Comparison of ENCODE assay signal across 10 cellular contexts in the genomic region with DNA sequence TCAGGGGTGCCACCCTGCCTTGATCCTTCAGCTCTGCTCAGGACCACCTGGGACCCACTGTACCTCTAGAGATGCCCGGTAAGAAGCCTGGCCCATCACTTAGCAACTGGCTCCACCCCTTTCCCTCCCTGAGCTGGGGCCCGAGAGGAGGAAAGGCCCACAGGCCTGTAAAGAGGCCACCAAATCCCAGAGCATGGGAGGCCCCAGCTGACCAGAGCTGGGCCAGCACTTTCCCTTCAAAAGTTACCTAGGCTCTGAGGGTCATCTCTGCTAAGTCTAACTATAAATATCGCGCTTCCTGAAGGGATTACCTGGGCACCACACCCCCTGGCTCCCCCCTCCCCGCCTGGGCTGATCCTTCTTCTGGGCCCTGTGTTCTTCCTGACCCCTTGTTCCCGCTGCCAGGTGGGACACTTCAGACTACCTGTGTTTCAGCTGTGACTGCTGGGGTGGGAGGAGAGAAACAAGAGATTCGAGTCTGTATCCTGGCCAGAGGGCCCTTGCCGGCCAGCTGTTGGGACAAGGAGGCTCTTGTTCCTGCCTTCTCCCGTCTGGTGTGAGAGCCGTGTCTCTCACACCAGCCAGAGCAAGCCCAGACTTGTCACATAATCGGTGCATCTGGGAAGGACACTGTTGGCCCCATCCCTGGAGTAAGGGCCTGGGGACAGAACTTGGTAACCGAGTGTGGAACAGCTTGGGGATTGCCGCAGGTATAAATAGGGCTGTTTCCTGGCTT. TPM values are rescaled to one million over a fixed set of nuclear protein-coding genes. Genes with fewer than 3 reads are reported as not detected.
DNase-seq lines count a peak whose midpoint lies in the region; ATAC-seq, FAIRE-seq and TF ChIP-seq lines count a peak whose summit lies in the region.
"Had no signal": no experiment of that assay in that cellular context is flagged by ENCODE, and none has a peak within 500 bp of the region (broad histone marks: within the 10 kb centered on the region; RNA-seq: fewer than 3 reads in every experiment).

No MANE protein-coding gene starts in this region.

- DNase-seq in NCI-H2196 (lab: John Stamatoyannopoulos, UW; ENCODE audit: unreplicated experiment) (peak; percentile 46), NCI-H2196 treated with DMSO at 0.1 percent for 48 hours (lab: John Stamatoyannopoulos, UW; ENCODE audit: unreplicated experiment) (no peak), epithelial cell of esophagus (ENCODE audit: low read depth) (peak; percentile 73), kidney (no peak)

- 51% methylated on average over 13 of the region's 13 CpGs for WGBS in urinary bladder

- no peak overlapping the region for H3K9ac ChIP-seq in kidney (ENCODE audit: low read length in 2 of 2)

- H3K4me1 ChIP-seq in muscle layer of duodenum (ENCODE audit: control insufficient read depth in 1 of 2, insufficient read depth in 2 of 2, low read length in 2 of 2) (peaks cover 0 to 13% of the 10 kb centered on the region in 2 donors), urinary bladder (ENCODE audit: insufficient read depth) (no peaks in the 10 kb centered on the region), kidney (ENCODE audit: control insufficient read depth in 1 of 2, insufficient read depth in 1 of 2, low read depth in 1 of 2, low read length in 2 of 2) (peaks cover 7 to 23% of the 10 kb centered on the region in 2 donors)

- H3K4me3 ChIP-seq in epithelial cell of esophagus (ENCODE audit: low read length) (no peak overlapping the region), muscle layer of duodenum (ENCODE audit: low read depth in 1 of 2, low read length in 2 of 2) (no peak overlapping the region), urinary bladder (ENCODE audit: low read depth, low read length) (no peak overlapping the region), kidney (ENCODE audit: low read length in 2 of 2) (no peak overlapping the region)

- ATAC-seq in GM19463 (IDR thresholded peaks at IDR 0.05; ENCODE audit: unreplicated experiment) (no peak), HG02970 (IDR thresholded peaks at IDR 0.05; ENCODE audit: low FRiP score, unreplicated experiment) (no peak)

- no peaks in the 10 kb centered on the region for H3K27me3 ChIP-seq in muscle layer of duodenum (ENCODE audit: low read depth, low read length)
- H3K27me3 ChIP-seq: neutrophil had no signal

- TF ChIP-seq CTCF in epithelial cell of esophagus (IDR thresholded peaks at IDR 0.05; ENCODE audit: insufficient read depth, low read depth, low read length, missing control alignments) (no peak), kidney (IDR thresholded peaks at IDR 0.05; ENCODE audit: borderline replicate concordance, extremely low read depth, insufficient read depth) (no peak)

- no peaks in the 10 kb centered on the region for H3K9me3 ChIP-seq in muscle layer of duodenum (ENCODE audit: control insufficient read depth in 1 of 2, low read length in 2 of 2)
- no peaks in the 10 kb centered on the region for H3K9me3 ChIP-seq in kidney (ENCODE audit: control insufficient read depth in 1 of 2, low read length in 2 of 2)
- H3K9me3 ChIP-seq: neutrophil had no signal

- FAIRE-seq in kidney (lab: Jason Lieb, UNC) = no peak
- FAIRE-seq: A204.1 had no signal

- H3K36me3 ChIP-seq in muscle layer of duodenum (ENCODE audit: control insufficient read depth in 1 of 2, insufficient read depth in 2 of 2, low read length in 2 of 2) (no peaks in the 10 kb centered on the region), urinary bladder (ENCODE audit: insufficient read depth) (no peaks in the 10 kb centered on the region), kidney (ENCODE audit: control insufficient read depth in 1 of 2, insufficient read depth in 2 of 2, low read length in 2 of 2) (no peaks in the 10 kb centered on the region)

- H3K27ac ChIP-seq in muscle layer of duodenum (ENCODE audit: low read length) (peak overlapping the region; percentile 45), urinary bladder (ENCODE audit: low read depth) (peak overlapping the region; percentile 13), kidney (ENCODE audit: low read depth in 2 of 2, low read length in 2 of 2) (no peak overlapping the region)
- H3K27ac ChIP-seq: neutrophil had no signal

- intact Hi-C loops in kidney (cut with DNase I) = no loop called here

RNA-seq across cellular contexts. Expression of gene ANKRD2, which starts 22.8 kb away (rescaled TPM):
- total RNA-seq in urinary bladder (0.69 TPM), kidney (3.6 TPM)
- polyA plus RNA-seq in urinary bladder (0.23 TPM), kidney (ENCODE audit: insufficient read depth, low read depth, low replicate concordance) (10.0 TPM)

RNA-seq across cellular contexts. Expression of gene HOGA1, which starts 34.4 kb away (rescaled TPM):
- 0.53 TPM for total RNA-seq in urinary bladder
- 0.35 TPM for polyA plus RNA-seq in urinary bladder
- total RNA-seq in kidney = 28.8 TPM
- 100 TPM for polyA plus RNA-seq in kidney (ENCODE audit: insufficient read depth, low read depth, low replicate concordance)

RNA-seq across cellular contexts. Expression of gene C10orf62, which starts 39.8 kb away (rescaled TPM):
- not detected for total RNA-seq in urinary bladder
- not detected for polyA plus RNA-seq in urinary bladder
- 1.6 TPM for total RNA-seq in kidney
- 0.77 TPM for polyA plus RNA-seq in kidney (ENCODE audit: insufficient read depth, low read depth, low replicate concordance)

RNA-seq across cellular contexts. Expression of gene UBTD1, which starts 51.0 kb away (rescaled TPM):
- total RNA-seq in urinary bladder (3.5 TPM), kidney (17.4 TPM)
- polyA plus RNA-seq in urinary bladder (23.6 TPM), kidney (ENCODE audit: insufficient read depth, low read depth, low replicate concordance) (26.1 TPM)

RNA-seq across cellular contexts. Expression of gene MMS19, which starts 51.5 kb away (rescaled TPM):
- total RNA-seq in urinary bladder (49.0 TPM), kidney (56.1 TPM)
- polyA plus RNA-seq in urinary bladder (43.7 TPM), kidney (ENCODE audit: insufficient read depth, low read depth, low replicate concordance) (49.7 TPM)

Comparison
In these comparisons a context has a peak if more than half of its experiments do, and no peak if none do; other contexts are left out.
1. DNase-seq: peak in NCI-H2196 (single experiment) and epithelial cell of esophagus (single experiment); none in NCI-H2196 treated with DMSO at 0.1 percent for 48 hours (single experiment) and kidney (single experiment).
2. H3K27ac ChIP-seq: peak in muscle layer of duodenum (single experiment) and urinary bladder (single experiment); none in kidney (0 of 2).
3. RNA of gene HOGA1, which starts 34.4 kb away (total RNA-seq): 28.8 TPM in kidney (single experiment); 0.53 TPM in urinary bladder (single experiment); every median in the first group is over 10 times any median in the second.